Comparison of ENCODE assay signal across 1 cellular context in genomic region chr9:83622814-83623633, GRCh38.
TF ChIP-seq lines count a peak whose summit lies in the region.

IDNK (plus strand) TSS chr9:83623143; CDS start chr9:83623172, 29 bp downstream.

TF ChIP-seq in A549, 52 proteins besides CTCF, POLR2A, EP300 and RAD21 (continued from another document):
- TF ChIP-seq, protein P1, sequence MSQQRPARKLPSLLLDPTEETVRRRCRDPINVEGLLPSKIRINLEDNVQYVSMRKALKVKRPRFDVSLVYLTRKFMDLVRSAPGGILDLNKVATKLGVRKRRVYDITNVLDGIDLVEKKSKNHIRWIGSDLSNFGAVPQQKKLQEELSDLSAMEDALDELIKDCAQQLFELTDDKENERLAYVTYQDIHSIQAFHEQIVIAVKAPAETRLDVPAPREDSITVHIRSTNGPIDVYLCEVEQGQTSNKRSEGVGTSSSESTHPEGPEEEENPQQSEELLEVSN (IDR thresholded peaks at IDR 0.05; ENCODE audit: borderline replicate concordance, low read depth): peak; percentile 22
- TF ChIP-seq BCL3 (IDR thresholded peaks at IDR 0.05): peak; percentile 78; the same call in 2 of the 3 replicates
- TF ChIP-seq FOSL2 (IDR thresholded peaks at IDR 0.05): no peak
- TF ChIP-seq FOSL2 (CRISPR knock-in tag; IDR thresholded peaks at IDR 0.05): no peak
- TF ChIP-seq CEBPB (IDR thresholded peaks at IDR 0.05): no peak
- TF ChIP-seq ZSCAN20 (CRISPR knock-in tag; IDR thresholded peaks at IDR 0.05): no peak
